In genomic region chr16:84700518-84701277, GRCh38 we compare ENCODE assay signal across 8 cellular contexts. TPM values are rescaled to one million over a fixed set of nuclear protein-coding genes. Genes with fewer than 3 reads are reported as not detected.
DNase-seq lines count a peak whose midpoint lies in the region; ATAC-seq and TF ChIP-seq lines count a peak whose summit lies in the region.

No MANE protein-coding gene starts in this region.

- CTCF ChIA-PET in activated CD4-positive, alpha-beta memory T cell treated with anti-CD3 and anti-CD28 coated beads, Interleukin-2, amount 10 ng/mL, durations not matched to agents 7 days and 5 days (lab: Charles Lee) = interaction anchor here (0.7 to 2.2 kb wide), 10 partner anchors 13 to 514 kb away, joined by 3 to 31 read pairs (median 4); partner anchors contain the start of gene TAF1C

- H3K36me3 ChIP-seq in ES-I3 (ENCODE audit: insufficient read depth, low read length) (no peaks in the 10 kb centered on the region), esophagus (ENCODE audit: control insufficient read depth in 2 of 2, insufficient read depth in 2 of 2, low read length in 1 of 2) (no peaks in the 10 kb centered on the region), tibial artery (peaks cover 0 to 4% (median 0%) of the 10 kb centered on the region in 3 donors)

- peak overlapping the region; percentile 99 for H3K9ac ChIP-seq in ES-I3 (ENCODE audit: low read depth, low read length)

- WGBS in esophagus, 2 donors = 5% methylated on average over 19 to 20 of the region's 20 CpGs

- ATAC-seq in GM21528 (IDR thresholded peaks at IDR 0.05; ENCODE audit: low FRiP score, unreplicated experiment) = peak; percentile 43

- H3K9me3 ChIP-seq in ES-I3 (ENCODE audit: control insufficient read depth, insufficient read depth, low read length) (no peaks in the 10 kb centered on the region), esophagus (ENCODE audit: control insufficient read depth in 2 of 2, insufficient read depth in 1 of 2, low read depth in 1 of 2, low read length in 1 of 2) (no peaks in the 10 kb centered on the region), tibial artery (no peaks in the 10 kb centered on the region)

- H3K9me3 Mint-ChIP-seq in activated CD4-positive, alpha-beta memory T cell treated with anti-CD3 and anti-CD28 coated beads, Interleukin-2, amount 10 ng/mL, durations not matched to agents 7 days and 5 days = no peaks in the 10 kb centered on the region
- no peaks in the 10 kb centered on the region for H3K9me3 Mint-ChIP-seq in nephron

- H3K27ac Mint-ChIP-seq in activated CD4-positive, alpha-beta memory T cell treated with anti-CD3 and anti-CD28 coated beads, Interleukin-2, amount 10 ng/mL, durations not matched to agents 7 days and 5 days = peak overlapping the region; percentile 94
- H3K27ac Mint-ChIP-seq in nephron = peak overlapping the region; percentile 86 to 97 (median 94)

- peaks cover 5% of the 10 kb centered on the region for H3K36me3 Mint-ChIP-seq in activated CD4-positive, alpha-beta memory T cell treated with anti-CD3 and anti-CD28 coated beads, Interleukin-2, amount 10 ng/mL, durations not matched to agents 7 days and 5 days (ENCODE audit: low read depth)
- no peaks in the 10 kb centered on the region for H3K36me3 Mint-ChIP-seq in nephron (ENCODE audit: low read depth)

- peaks cover 45% of the 10 kb centered on the region for H3K4me1 Mint-ChIP-seq in activated CD4-positive, alpha-beta memory T cell treated with anti-CD3 and anti-CD28 coated beads, Interleukin-2, amount 10 ng/mL, durations not matched to agents 7 days and 5 days
- H3K4me1 Mint-ChIP-seq in nephron = peaks cover 42% of the 10 kb centered on the region

- TF ChIP-seq CTCF in nephron (IDR thresholded peaks at IDR 0.05; ENCODE audit: unreplicated experiment in 3 of 3) (no peak), tibial artery (IDR thresholded peaks at IDR 0.05) (no peak)

- DNase-seq in HuH-7.5 (ENCODE audit: low spot score) (peak; percentile 29), tibial artery (no peak), NCI-H146 (lab: John Stamatoyannopoulos, UW) (no peak)
- DNase-seq in activated CD4-positive, alpha-beta memory T cell treated with anti-CD3 and anti-CD28 coated beads, Interleukin-2, amount 10 ng/mL, durations not matched to agents 7 days and 5 days = peak; percentile 56

- H3K27me3 Mint-ChIP-seq in activated CD4-positive, alpha-beta memory T cell treated with anti-CD3 and anti-CD28 coated beads, Interleukin-2, amount 10 ng/mL, durations not matched to agents 7 days and 5 days = peaks cover 3% of the 10 kb centered on the region
- H3K27me3 Mint-ChIP-seq in nephron (ENCODE audit: low read depth) = no peaks in the 10 kb centered on the region

- peak overlapping the region; percentile 97 for H3K4me3 Mint-ChIP-seq in activated CD4-positive, alpha-beta memory T cell treated with anti-CD3 and anti-CD28 coated beads, Interleukin-2, amount 10 ng/mL, durations not matched to agents 7 days and 5 days
- H3K4me3 Mint-ChIP-seq in nephron = peak overlapping the region; percentile 98 to 100 (median 100)

- H3K4me3 ChIP-seq in esophagus (ENCODE audit: low read depth in 1 of 2, low read length in 2 of 2) (peak overlapping the region; percentile 94 to 100), tibial artery (peak overlapping the region; percentile 99)

- intact Hi-C loops in tibial artery (cut with DNase I; ENCODE audit: low total_unique reads) = no loop called here

- H3K27me3 ChIP-seq in esophagus (ENCODE audit: control insufficient read depth in 1 of 2, insufficient read depth in 2 of 2, low read length in 2 of 2) (no peaks in the 10 kb centered on the region), tibial artery (no peaks in the 10 kb centered on the region)

- H3K27ac ChIP-seq in esophagus (ENCODE audit: low read depth in 2 of 2, low read length in 1 of 2) = peak overlapping the region; percentile 82 to 89
- peak overlapping the region; percentile 94 for H3K27ac ChIP-seq in tibial artery

- POLR2A ChIA-PET in activated CD4-positive, alpha-beta memory T cell treated with anti-CD3 and anti-CD28 coated beads, Interleukin-2, amount 10 ng/mL, durations not matched to agents 7 days and 5 days (lab: Charles Lee) = interaction anchor here (0.7 to 2.3 kb wide), 21 partner anchors 9 to 195 kb away, joined by 3 to 10 read pairs (median 3); no protein-coding TSS in a partner anchor

- peaks cover 18% of the 10 kb centered on the region for H3K4me1 ChIP-seq in ES-I3 (ENCODE audit: insufficient read depth, low read length)
- peaks cover 0 to 7% of the 10 kb centered on the region in 2 donors for H3K4me1 ChIP-seq in esophagus (ENCODE audit: control insufficient read depth in 2 of 2, insufficient read depth in 2 of 2, low read length in 1 of 2)
- peaks cover 0 to 25% (median 13%) of the 10 kb centered on the region in 4 donors for H3K4me1 ChIP-seq in tibial artery

RNA-seq across cellular contexts. Expression of gene USP10, which starts 0.9 kb away (rescaled TPM):
- total RNA-seq in activated CD4-positive, alpha-beta memory T cell treated with anti-CD3 and anti-CD28 coated beads, Interleukin-2, amount 10 ng/mL, durations not matched to agents 7 days and 5 days = 10 to 100 TPM; 92.2 to 94.4 TPM
- polyA plus RNA-seq in esophagus = 10 to 100 TPM; 17.1 to 25.9 TPM

RNA-seq across cellular contexts. Expression of gene KLHL36, which starts 52.4 kb away (rescaled TPM):
- 10 to 100 TPM; 45.7 to 49.0 TPM for total RNA-seq in activated CD4-positive, alpha-beta memory T cell treated with anti-CD3 and anti-CD28 coated beads, Interleukin-2, amount 10 ng/mL, durations not matched to agents 7 days and 5 days
- polyA plus RNA-seq in esophagus = 10 to 100 TPM; 15.9 to 16.1 TPM

Comparison
In these comparisons a context has a peak if more than half of its experiments do, and no peak if none do; other contexts are left out.
1. DNase-seq: peak in HuH-7.5 (single experiment) and activated CD4-positive, alpha-beta memory T cell treated with anti-CD3 and anti-CD28 coated beads, Interleukin-2, amount 10 ng/mL, durations not matched to agents 7 days and 5 days (single experiment); none in tibial artery (0 of 2) and NCI-H146 (single experiment).